ENCODE assay signal across 8 cellular contexts in the genomic region with DNA sequence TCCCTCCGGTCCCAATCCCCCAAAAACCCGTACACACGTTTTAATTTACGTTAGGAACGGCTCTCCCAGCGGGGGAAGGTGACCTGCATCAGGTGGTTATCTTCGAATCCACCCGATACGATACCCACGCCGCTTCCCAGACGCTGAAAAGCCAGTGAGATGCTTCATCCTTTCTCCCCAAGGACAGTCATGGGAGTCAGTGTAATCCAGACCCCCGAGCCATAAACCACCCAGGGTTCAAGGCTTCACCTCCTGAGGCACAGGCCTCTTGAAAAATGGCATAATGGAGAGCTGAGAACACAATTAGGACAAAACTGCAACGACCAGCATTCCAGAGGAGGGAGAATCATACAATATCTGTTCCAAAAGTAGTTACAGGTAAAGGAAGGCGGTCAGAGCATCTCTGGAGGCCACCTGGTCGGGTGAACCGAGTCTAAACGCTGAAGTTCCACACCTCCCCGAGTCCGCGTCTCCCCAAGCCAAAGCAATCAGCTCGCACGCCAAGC. TPM values are rescaled to one million over a fixed set of nuclear protein-coding genes. Genes with fewer than 3 reads are reported as not detected.
DNase-seq lines count a peak whose midpoint lies in the region; ATAC-seq, FAIRE-seq and TF ChIP-seq lines count a peak whose summit lies in the region.

No MANE protein-coding gene starts in this region.

- peaks cover 66% of the 10 kb centered on the region for H3K27me3 ChIP-seq in left ventricle myocardium inferior (ENCODE audit: low read depth)
- H3K27me3 ChIP-seq in gastrocnemius medialis, result peaks cover 31 to 47% (median 38%) of the 10 kb centered on the region in 3 donors

- no peaks in the 10 kb centered on the region for H3K36me3 ChIP-seq in left ventricle myocardium inferior
- no peaks in the 10 kb centered on the region for H3K36me3 ChIP-seq in gastrocnemius medialis

- in situ Hi-C loops in gastrocnemius medialis (cut with MboI; ENCODE audit: low sequenced_read_pairs in 4 of 4), result no loop called here

- H3K27ac Mint-ChIP-seq in T-helper 17 cell, result peak overlapping the region; percentile 92

- ATAC-seq in left cardiac atrium (no peak), T-helper 17 cell (no peak), gastrocnemius medialis (no peak)

- H3K36me3 Mint-ChIP-seq in T-helper 17 cell (ENCODE audit: low read depth), result no peaks in the 10 kb centered on the region

- DNase-seq in left ventricle myocardium inferior, result no peak
- DNase-seq in left cardiac atrium, result no peak
- DNase-seq in T-helper 17 cell, result no peak
- peak; percentile 14 to 42 for DNase-seq in frontal cortex (ENCODE audit: low spot score in 2 of 2)
- no peak for DNase-seq in gastrocnemius medialis
- no peak for DNase-seq in NCI-H1417 treated with DMSO at 0.1 percent for 48 hours (lab: John Stamatoyannopoulos, UW)
- no peak for DNase-seq in NOMO-1 treated with dmso at 0.1 percent for 144 hours (lab: John Stamatoyannopoulos, UW; ENCODE audit: unreplicated experiment)
- no peak for DNase-seq in activated effector memory CD4-positive, alpha-beta T cell treated with anti-CD3 and anti-CD28 coated beads, Interleukin-2, amount 50 U/mL, for 16 hours

- no peak for TF ChIP-seq CTCF in left ventricle myocardium inferior (IDR thresholded peaks at IDR 0.05; ENCODE audit: borderline replicate concordance)
- TF ChIP-seq CTCF in gastrocnemius medialis (IDR thresholded peaks at IDR 0.05 in 4 of 5, conservative IDR thresholded peaks at IDR 0.05 in 1 of 5), result no peak

- H3K9me3 ChIP-seq in left ventricle myocardium inferior (replicated peaks) (no peaks in the 10 kb centered on the region), T-helper 17 cell (ENCODE audit: control insufficient read depth, low read length, poor library complexity, severe bottlenecking) (no peaks in the 10 kb centered on the region), gastrocnemius medialis (no peaks in the 10 kb centered on the region)

- no peaks in the 10 kb centered on the region for H3K27me3 Mint-ChIP-seq in T-helper 17 cell

- TF ChIP-seq POLR2A in gastrocnemius medialis (IDR thresholded peaks at IDR 0.05), result no peak

- H3K4me3 ChIP-seq in left ventricle myocardium inferior (peak overlapping the region; percentile 72), gastrocnemius medialis (peak overlapping the region; percentile 28 to 50 (median 46))

- intact Hi-C loops in left ventricle myocardium inferior (cut with micrococcal nuclease) (no loop called here), left cardiac atrium (cut with DNase I) (no loop called here), gastrocnemius medialis (cut with DNase I; ENCODE audit: low total_unique reads) (no loop called here)

- no peak overlapping the region for H3K27ac ChIP-seq in left ventricle myocardium inferior (replicated peaks)
- no peak overlapping the region for H3K27ac ChIP-seq in gastrocnemius medialis

- peak overlapping the region; percentile 91 for H3K4me3 Mint-ChIP-seq in T-helper 17 cell

- H3K4me1 ChIP-seq in left ventricle myocardium inferior (peaks cover 15% of the 10 kb centered on the region), gastrocnemius medialis (no peaks in the 10 kb centered on the region)

- no peak for FAIRE-seq in frontal cortex (lab: Jason Lieb, UNC)

- peaks cover 31% of the 10 kb centered on the region for H3K4me1 Mint-ChIP-seq in T-helper 17 cell

RNA-seq across cellular contexts. Expression of a gene that starts 0.8 kb away (rescaled TPM):
- total RNA-seq in left ventricle myocardium inferior, result 6.3 TPM
- total RNA-seq in left cardiac atrium, result 1 to 10 TPM; 5.0 to 6.9 TPM
- total RNA-seq in T-helper 17 cell, result 10 to 100 TPM in 1 of 2 donors, 1 to 10 TPM in 1; 9.2 to 16.1 TPM
- total RNA-seq in frontal cortex, result 75.4 TPM
- under 1 TPM in 1 of 4 donors, not detected in 3; 0.53 TPM for total RNA-seq in gastrocnemius medialis

Comparison
In these comparisons a context has a peak if more than half of its experiments do, and no peak if none do; other contexts are left out.
1. DNase-seq: peak in frontal cortex (2 of 2); none in left ventricle myocardium inferior (single experiment), left cardiac atrium (single experiment), T-helper 17 cell (0 of 3), gastrocnemius medialis (0 of 2), NCI-H1417 treated with DMSO at 0.1 percent for 48 hours (single experiment), NOMO-1 treated with dmso at 0.1 percent for 144 hours (single experiment) and activated effector memory CD4-positive, alpha-beta T cell treated with anti-CD3 and anti-CD28 coated beads, Interleukin-2, amount 50 U/mL, for 16 hours (single experiment).